Comparison of ENCODE assay signal across 8 cellular contexts in the genomic region with DNA sequence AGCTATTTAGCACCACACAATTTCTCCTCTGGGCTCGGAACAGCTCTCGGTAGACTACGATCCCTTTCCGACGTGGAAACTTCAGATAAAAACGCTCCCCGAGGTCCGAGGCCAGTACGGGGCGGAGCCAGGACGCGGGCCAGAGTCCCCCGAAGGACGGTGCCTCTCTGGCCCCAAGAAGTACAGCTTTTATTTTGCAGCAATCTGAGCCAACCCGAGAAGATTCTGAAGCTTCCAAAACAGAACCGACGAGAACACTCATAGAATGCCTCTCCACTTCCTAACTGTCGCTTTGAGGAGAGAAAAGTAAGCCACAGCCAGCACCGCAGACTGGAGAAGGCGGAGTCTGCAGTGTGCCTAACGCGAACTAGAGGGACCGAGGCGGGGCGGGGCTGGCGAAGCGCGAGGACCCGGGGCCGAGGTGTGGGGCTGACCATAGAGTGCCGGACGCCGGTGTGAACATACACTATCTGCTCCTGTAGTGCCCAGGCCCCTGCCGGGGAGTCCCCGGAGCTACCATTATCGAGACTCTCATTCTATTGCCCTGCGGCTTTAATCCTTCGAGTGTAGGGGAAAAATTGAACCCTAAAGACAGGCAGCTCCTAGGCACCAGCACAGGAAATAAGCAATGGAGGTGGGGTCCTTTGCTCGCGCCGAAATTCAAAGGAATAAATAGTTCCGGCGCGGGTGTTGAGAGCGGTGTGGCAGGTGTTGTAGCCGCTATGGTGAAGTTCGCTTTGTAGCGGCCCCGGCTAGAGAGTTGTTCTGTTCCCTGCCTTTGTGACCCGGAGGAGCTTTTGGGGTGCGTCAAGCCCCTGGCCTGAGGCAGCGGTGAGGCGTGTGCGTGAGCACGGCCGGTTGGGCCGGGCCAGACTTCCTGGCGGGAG. TPM values are rescaled to one million over a fixed set of nuclear protein-coding genes. Genes with fewer than 3 reads are reported as not detected.
DNase-seq lines count a peak whose midpoint lies in the region; ATAC-seq and TF ChIP-seq lines count a peak whose summit lies in the region.

A gene (plus strand): TSS at position 663 of the 887 bp plus-strand sequence. CDS start 1,076 bp downstream, outside the sequence.

- H3K27me3 ChIP-seq in osteoblast (ENCODE audit: insufficient read depth, low read length) (no peaks in the 10 kb centered on the region), thymus (ENCODE audit: control insufficient read depth, insufficient read depth) (no peaks in the 10 kb centered on the region)

- H3K4me1 Mint-ChIP-seq in activated naive CD8-positive, alpha-beta T cell (ENCODE audit: low read depth), result peaks cover 50% of the 10 kb centered on the region
- peaks cover 7% of the 10 kb centered on the region for H3K4me1 Mint-ChIP-seq in glutamatergic neuron (ENCODE audit: low read depth, unreplicated experiment)

- H3K9me3 ChIP-seq in osteoblast (ENCODE audit: low read depth, low read length), result no peaks in the 10 kb centered on the region
- H3K9me3 ChIP-seq in thymus (ENCODE audit: control insufficient read depth), result no peaks in the 10 kb centered on the region

- peak within 1 kb of the TSS; percentile 99 for H3K4me3 Mint-ChIP-seq in activated naive CD8-positive, alpha-beta T cell
- peak within 1 kb of the TSS; percentile 92 for H3K4me3 Mint-ChIP-seq in glutamatergic neuron (ENCODE audit: unreplicated experiment)

- H3K36me3 ChIP-seq in osteoblast (ENCODE audit: insufficient read depth, low read length), result no peaks in the 10 kb centered on the region
- H3K36me3 ChIP-seq in thymus (ENCODE audit: control insufficient read depth, insufficient read depth), result no peaks in the 10 kb centered on the region

- H3K4me1 ChIP-seq in osteoblast (ENCODE audit: insufficient read depth, low read length) (peaks cover 13% of the 10 kb centered on the region), thymus (ENCODE audit: control insufficient read depth, insufficient read depth, low read length) (peaks cover 9% of the 10 kb centered on the region)

- WGBS in thymus, result under 1% methylated on average over 58 of the region's 58 CpGs

- H3K27me3 Mint-ChIP-seq in activated naive CD8-positive, alpha-beta T cell, result no peaks in the 10 kb centered on the region
- H3K27me3 Mint-ChIP-seq in glutamatergic neuron (ENCODE audit: unreplicated experiment), result no peaks in the 10 kb centered on the region

- peak within 1 kb of the TSS; percentile 81 for H3K4me3 ChIP-seq in GM08714 (ENCODE audit: low read length)
- peak within 1 kb of the TSS; percentile 76 for H3K4me3 ChIP-seq in osteoblast (ENCODE audit: insufficient read depth, low read length)
- peak within 1 kb of the TSS; percentile 87 for H3K4me3 ChIP-seq in thymus (ENCODE audit: low read length)

- H3K27ac Mint-ChIP-seq in activated naive CD8-positive, alpha-beta T cell, result peak within 1 kb of the TSS; percentile 99
- peak within 1 kb of the TSS; percentile 97 for H3K27ac Mint-ChIP-seq in glutamatergic neuron (ENCODE audit: unreplicated experiment)

- peaks cover 21% of the 10 kb centered on the region for H3K79me2 ChIP-seq in osteoblast (ENCODE audit: insufficient read depth, low read length)

- DNase-seq in NCI-H1092 treated with DMSO at 0.1 percent for 48 hours (lab: John Stamatoyannopoulos, UW) (peak; percentile 99), SKM-1 (lab: John Stamatoyannopoulos, UW; ENCODE audit: unreplicated experiment) (peak; percentile 82), glutamatergic neuron (peak; percentile 94), osteoblast (ENCODE audit: insufficient read length, low spot score, missing footprints) (peak; percentile 93)

- H2AFZ ChIP-seq in osteoblast (ENCODE audit: low read length), result peak within 1 kb of the TSS; percentile 86

- H3K4me2 ChIP-seq in osteoblast (ENCODE audit: insufficient read depth, low read length), result peak within 1 kb of the TSS; percentile 89

- H3K9me3 Mint-ChIP-seq in activated naive CD8-positive, alpha-beta T cell (ENCODE audit: low read depth), result no peaks in the 10 kb centered on the region
- H3K9me3 Mint-ChIP-seq in glutamatergic neuron (ENCODE audit: unreplicated experiment), result no peaks in the 10 kb centered on the region

- H3K27ac ChIP-seq in osteoblast (ENCODE audit: low read depth, low read length), result peak within 1 kb of the TSS; percentile 96
- H3K27ac ChIP-seq in thymus (ENCODE audit: low read depth), result peak within 1 kb of the TSS; percentile 99

- TF ChIP-seq CTCF in glutamatergic neuron (IDR thresholded peaks at IDR 0.05; ENCODE audit: partially characterized antibody, unreplicated experiment) (no peak), osteoblast (IDR thresholded peaks at IDR 0.05; ENCODE audit: extremely low read depth, low read depth, low read length) (no peak)

- peak; percentile 91 for ATAC-seq in HG02610 (IDR thresholded peaks at IDR 0.05; ENCODE audit: unreplicated experiment)

- no peaks in the 10 kb centered on the region for H4K20me1 ChIP-seq in osteoblast (ENCODE audit: insufficient read depth, low read length)

- no peaks in the 10 kb centered on the region for H3K36me3 Mint-ChIP-seq in activated naive CD8-positive, alpha-beta T cell
- H3K36me3 Mint-ChIP-seq in glutamatergic neuron (ENCODE audit: unreplicated experiment), result no peaks in the 10 kb centered on the region

RNA-seq across cellular contexts. Expression of the gene that starts here (rescaled TPM):
- total RNA-seq in glutamatergic neuron (ENCODE audit: unreplicated experiment), result 10.3 TPM
- 6.9 and 9.1 TPM in 2 replicates for total RNA-seq in osteoblast
- 4.7 TPM for polyA plus RNA-seq in thymus

Comparison
In these comparisons a context has a peak if more than half of its experiments do, and no peak if none do; other contexts are left out.
1. Peak in every context shown above with its lines: DNase-seq, ATAC-seq, H3K4me3 ChIP-seq and H3K27ac ChIP-seq.